11 cellular contexts compared by ENCODE assay signal in genomic region chr17:18521100-18521499, GRCh38. TPM values are rescaled to one million over a fixed set of nuclear protein-coding genes. Genes with fewer than 3 reads are reported as not detected.
A peak's percentile ranks its signal among the peaks of the same experiment; 100 is the strongest.
DNase-seq lines count a peak whose midpoint lies in the region; ATAC-seq, FAIRE-seq and TF ChIP-seq lines count a peak whose summit lies in the region.
"Not testable (repeated sequence)": the region's sequence is repeated elsewhere in the genome, so short reads cannot be mapped to it uniquely, and the experiment has no call there.
"Had no signal": no experiment of that assay in that cellular context is flagged by ENCODE, and none has a peak within 500 bp of the region (broad histone marks: within the 10 kb centered on the region; RNA-seq: fewer than 3 reads in every experiment).

No MANE protein-coding gene starts in this region.

- intact Hi-C loops in GM12878 (cut with micrococcal nuclease; ENCODE audit: unreplicated experiment) = not testable (repeated sequence)

- TF ChIP-seq RAD21 in GM12878 (IDR thresholded peaks at IDR 0.05; ENCODE audit: insufficient read depth, low read depth, low read length) = not testable (repeated sequence)

- H3K4me1 ChIP-seq in GM12878 (ENCODE audit: control insufficient read depth, insufficient read depth, low read length) = not testable (repeated sequence)

- not testable (repeated sequence) for H3K36me3 Mint-ChIP-seq in memory B cell, naive B cell

- not testable (repeated sequence) for H3K36me3 ChIP-seq in GM12878 (ENCODE audit: control insufficient read depth in 2 of 2, insufficient read depth in 2 of 2, low read length in 1 of 2)

- not testable (repeated sequence) for H3K4me2 ChIP-seq in GM12878 (ENCODE audit: control insufficient read depth, insufficient read depth)

- SMC1A ChIA-PET in GM12878 (lab: Charles Lee; ENCODE audit: uncharacterized antibody, unreplicated experiment) = not testable (repeated sequence)

- H3K9ac ChIP-seq in GM12878 (ENCODE audit: control insufficient read depth, insufficient read depth, low read length) = not testable (repeated sequence)

- 0% methylated on average over 1 of the region's 8 CpGs for WGBS in GM12878 (ENCODE audit: insufficient coverage, insufficient replicate concordance, low lambda C conversion rate, missing lambda C conversion rate)

- TF ChIP-seq CTCF in VCaP (conservative IDR thresholded peaks at IDR 0.05); GM12878 (IDR thresholded peaks at IDR 0.05 in 2 of 3, conservative IDR thresholded peaks at IDR 0.05 in 1 of 3; ENCODE audit: control insufficient read depth in 2 of 3, extremely low read depth in 1 of 3, insufficient read depth in 1 of 3, low read depth in 3 of 3, low read length in 3 of 3): not testable (repeated sequence)

- not testable (repeated sequence) for ATAC-seq in GM12878
- ATAC-seq in memory B cell (ENCODE audit: low read depth) (peak; percentile 99), naive B cell (ENCODE audit: low read depth in 2 of 2) (peak; percentile 71 to 100)

- H3K4me1 Mint-ChIP-seq in memory B cell, naive B cell: not testable (repeated sequence)

- H3K4me3 Mint-ChIP-seq in memory B cell (peak overlapping the region; percentile 52), naive B cell (peak overlapping the region in 3 of 8 donors; percentile 44 to 70 (median 60))

- not testable (repeated sequence) for H3K27ac Mint-ChIP-seq in memory B cell, naive B cell

- H3K79me2 ChIP-seq in GM12878 (ENCODE audit: control insufficient read depth, insufficient read depth, low read length) = not testable (repeated sequence)

- not testable (repeated sequence) for BruUV-seq in GM12878 (replicated peaks; lab: Mats Ljungman, UMichigan)

- POLR2A ChIA-PET in GM12878 (lab: Charles Lee) = not testable (repeated sequence)

- TF ChIP-seq POLR2A in GM12878 (IDR thresholded peaks at IDR 0.05; ENCODE audit: low read depth, low read length) = not testable (repeated sequence)

- not testable (repeated sequence) for FAIRE-seq in GM12878 (lab: Jason Lieb, UNC)

- H3K9me3 Mint-ChIP-seq in memory B cell, naive B cell: not testable (repeated sequence)

- CTCF ChIA-PET in GM12878 (lab: Yijun Ruan, JAX) = not testable (repeated sequence)

- in situ Hi-C loops in GM12878 (cut with MboI) = not testable (repeated sequence)

- not testable (repeated sequence) for TF ChIP-seq EP300 in GM12878 (IDR thresholded peaks at IDR 0.05; ENCODE audit: borderline replicate concordance in 1 of 2, control insufficient read depth in 1 of 2, low read depth in 2 of 2, low read length in 2 of 2)

- RAD21 ChIA-PET in GM12878 (lab: Charles Lee; ENCODE audit: unreplicated experiment) = not testable (repeated sequence)

- not testable (repeated sequence) for DNase-seq in GM12878 (ENCODE audit: low read depth, low spot score); memory B cell (ENCODE audit: low spot score in 2 of 2); naive B cell

- H3K4me3 ChIP-seq in GM12878 = not testable (repeated sequence)

- H4K20me1 ChIP-seq in GM12878 (ENCODE audit: control insufficient read depth, insufficient read depth) = not testable (repeated sequence)

- H3K27me3 Mint-ChIP-seq in memory B cell, naive B cell: not testable (repeated sequence)

- H3K27me3 ChIP-seq in GM12878 (replicated peaks in 1 of 2; ENCODE audit: control insufficient read depth in 2 of 2, insufficient read depth in 2 of 2, low read length in 1 of 2) = not testable (repeated sequence)

- not testable (repeated sequence) for H3K9me3 ChIP-seq in GM12878 (replicated peaks; ENCODE audit: control insufficient read depth, insufficient read depth, low read length)

- not testable (repeated sequence) for H2AFZ ChIP-seq in GM12878 (ENCODE audit: control insufficient read depth, low read depth, low read length)

- peak overlapping the region; percentile 59 for H3K27ac ChIP-seq in VCaP
- not testable (repeated sequence) for H3K27ac ChIP-seq in GM12878 (ENCODE audit: control insufficient read depth, insufficient read depth)

TF ChIP-seq in GM12878, 131 proteins besides CTCF, POLR2A, EP300 and RAD21:
- TF ChIP-seq RAD51 (IDR thresholded peaks at IDR 0.05) (peak; percentile 46), MTA2 (IDR thresholded peaks at IDR 0.05; ENCODE audit: low read depth) (peak; percentile 80), IKZF2 (IDR thresholded peaks at IDR 0.05) (peak; percentile 31 to 62; a peak in 2 of 4 replicates), RELB (IDR thresholded peaks at IDR 0.05; ENCODE audit: low read depth) (peak; percentile 57; the same call in 1 of the 2 replicates), BHLHE40 (IDR thresholded peaks at IDR 0.05; ENCODE audit: borderline replicate concordance in 1 of 2, low read depth in 2 of 2, low read length in 1 of 2) (peak in 1 of 2 experiments; percentile 74; a peak in 2 of 4 replicates), ATF7 (IDR thresholded peaks at IDR 0.05; ENCODE audit: low read depth) (peak; percentile 53; the same call in 1 of the 2 replicates)

RNA-seq across cellular contexts. Expression of gene LGALS9C, which starts 44.5 kb away (rescaled TPM):
- 0.27 TPM in 1 of 2 replicates, not detected in the other for total RNA-seq in GM12878 (2013; cell fraction: nucleolus; rRNA removed)
- total RNA-seq in GM12878 (2014; rRNA removed) (1.0 and 1.1 TPM in 2 replicates), GM12878 (2014; rRNA removed; fragmentation: Illumina TruSeq; extraction: Trizol) (0.18 and 0.74 TPM in 2 replicates), GM12878 (2021) (1.1 and 1.3 TPM in 2 replicates)
- 0.93 TPM for polyA plus RNA-seq in GM12878 (2011; ENCODE audit: low read depth)
- polyA plus RNA-seq in GM12878 (2011; rRNA removed) (0.72 and 1.4 TPM in 2 replicates), GM12878 (2014; fragmentation: Illumina TruSeq; extraction: Trizol) (1.8 and 2.0 TPM in 2 replicates), GM12878 (2014; fragmentation: Nextera tagmentation; extraction: Ambion mirVana) (under 1 TPM in 1 of 2 experiments, not detected in 1; 0.18 TPM), GM12878 (2014; rRNA removed) (0.82 and 1.2 TPM in 2 replicates), GM12878 (2016; fragmentation: Nextera tagmentation; extraction: Ambion mirVana) (1 to 10 TPM; 1.1 to 1.9 TPM), naive B cell (ENCODE audit: low read depth in 6 of 6) (not detected)
- 2.7 and 2.8 TPM in 2 replicates for polyA plus RNA-seq in GM12878 (2011; cell fraction: cytosol; rRNA removed)
- 6.4 and 7.0 TPM in 2 replicates for polyA plus RNA-seq in GM12878 (2011; cell fraction: nucleus; rRNA removed)
- polyA plus RNA-seq in GM12878 (2012) = 3.1 and 3.3 TPM in 2 replicates
- 1.8 and 1.9 TPM in 2 replicates for polyA minus RNA-seq in GM12878 (2011; rRNA and poly(A)+ RNA removed)
- 0.83 and 1.2 TPM in 2 replicates for polyA minus RNA-seq in GM12878 (2011; cell fraction: cytosol; rRNA and poly(A)+ RNA removed)
- 2.2 and 2.5 TPM in 2 replicates for polyA minus RNA-seq in GM12878 (2011; cell fraction: nucleus; rRNA and poly(A)+ RNA removed)
- total RNA-seq: A673; CD4-positive, alpha-beta memory T cell; CD4-positive, CD25-positive, alpha-beta regulatory T cell; CD8-positive, alpha-beta memory T cell; Daoy; G401 had no signal
- polyA plus RNA-seq: AG04450; CD4-positive, alpha-beta memory T cell; CD8-positive, alpha-beta memory T cell had no signal
